Comparison of ENCODE assay signal across 1 cellular context in the genomic region with DNA sequence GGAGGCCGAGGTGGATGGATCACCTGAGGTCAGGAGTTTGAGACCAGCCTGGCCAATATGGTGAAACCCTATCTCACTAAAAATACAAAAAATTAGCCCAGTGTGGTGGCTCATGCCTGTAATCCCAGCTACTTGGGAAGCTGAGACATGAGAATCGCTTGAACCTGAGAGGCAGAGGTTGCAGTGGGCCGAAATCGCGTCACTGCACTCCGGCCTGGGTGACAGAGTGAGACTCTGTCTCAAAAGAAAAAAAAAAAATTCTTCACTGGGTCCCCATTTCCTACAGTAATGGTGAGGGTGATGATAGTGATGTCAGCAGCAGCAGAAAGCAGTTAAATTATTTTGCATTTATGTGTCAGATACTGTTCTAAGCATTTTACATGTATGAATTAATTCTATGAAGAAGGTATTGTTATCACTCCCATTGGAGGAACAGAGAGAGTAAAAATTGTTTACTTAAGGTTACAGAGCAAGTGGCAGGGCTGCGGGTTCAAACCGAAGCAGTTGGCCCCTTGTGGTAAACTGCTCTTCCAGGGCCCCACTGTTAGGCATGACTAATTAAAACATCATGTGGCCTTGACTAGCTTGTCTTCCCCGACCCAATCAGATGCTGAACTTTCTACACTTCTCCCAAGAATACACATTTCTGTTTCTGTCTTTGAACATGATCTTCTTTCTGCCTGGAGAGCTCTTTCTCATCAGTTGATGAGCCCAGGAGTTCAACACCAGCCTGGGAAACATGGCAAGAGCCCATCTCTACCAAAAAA.
A peak's percentile ranks its signal among the peaks of the same experiment; 100 is the strongest.
TF ChIP-seq lines count a peak whose summit lies in the region.

No MANE protein-coding gene starts in this region.

TF ChIP-seq in GM12878, 131 proteins besides CTCF, POLR2A, EP300 and RAD21 (continued from another document):
- TF ChIP-seq, protein P1, sequence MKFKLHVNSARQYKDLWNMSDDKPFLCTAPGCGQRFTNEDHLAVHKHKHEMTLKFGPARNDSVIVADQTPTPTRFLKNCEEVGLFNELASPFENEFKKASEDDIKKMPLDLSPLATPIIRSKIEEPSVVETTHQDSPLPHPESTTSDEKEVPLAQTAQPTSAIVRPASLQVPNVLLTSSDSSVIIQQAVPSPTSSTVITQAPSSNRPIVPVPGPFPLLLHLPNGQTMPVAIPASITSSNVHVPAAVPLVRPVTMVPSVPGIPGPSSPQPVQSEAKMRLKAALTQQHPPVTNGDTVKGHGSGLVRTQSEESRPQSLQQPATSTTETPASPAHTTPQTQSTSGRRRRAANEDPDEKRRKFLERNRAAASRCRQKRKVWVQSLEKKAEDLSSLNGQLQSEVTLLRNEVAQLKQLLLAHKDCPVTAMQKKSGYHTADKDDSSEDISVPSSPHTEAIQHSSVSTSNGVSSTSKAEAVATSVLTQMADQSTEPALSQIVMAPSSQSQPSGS (IDR thresholded peaks at IDR 0.05; ENCODE audit: low read length): peak; percentile 10; the same call in 1 of the 2 replicates
- TF ChIP-seq HDAC2 (IDR thresholded peaks at IDR 0.05) (no peak), KLF5 (IDR thresholded peaks at IDR 0.05; ENCODE audit: partially characterized antibody) (no peak), CHD1 (IDR thresholded peaks at IDR 0.05; ENCODE audit: low read depth, low read length) (no peak), IKZF2 (IDR thresholded peaks at IDR 0.05) (no peak), WRNIP1 (IDR thresholded peaks at IDR 0.05; ENCODE audit: borderline replicate concordance, low read depth, low read length) (no peak), ATF7 (IDR thresholded peaks at IDR 0.05; ENCODE audit: low read depth) (no peak), BHLHE40 (IDR thresholded peaks at IDR 0.05; ENCODE audit: borderline replicate concordance in 1 of 2, low read depth in 2 of 2, low read length in 1 of 2) (no peak), POU2F2 (IDR thresholded peaks at IDR 0.05; ENCODE audit: borderline replicate concordance, low read depth, low read length) (no peak), NFIC (IDR thresholded peaks at IDR 0.05; ENCODE audit: low read depth, low read length) (0 out of 2 replicates have a peak, but pooled peaks have one; percentile 1), SMAD5 (IDR thresholded peaks at IDR 0.05; ENCODE audit: low read depth) (no peak), NRF1 (conservative IDR thresholded peaks at IDR 0.05; ENCODE audit: low read depth, low read length) (no peak), KDM1A (IDR thresholded peaks at IDR 0.05; ENCODE audit: borderline replicate concordance) (no peak), RBBP5 (conservative IDR thresholded peaks at IDR 0.05) (no peak), MEF2B (IDR thresholded peaks at IDR 0.05; ENCODE audit: partially characterized antibody, poor library complexity, severe bottlenecking) (no peak), RAD51 (IDR thresholded peaks at IDR 0.05) (peak; percentile 41; the same call in 1 of the 2 replicates), MYB (IDR thresholded peaks at IDR 0.05; ENCODE audit: borderline replicate concordance, low read depth, low read length) (no peak), CHD2 (IDR thresholded peaks at IDR 0.05; ENCODE audit: borderline replicate concordance, low read depth, low read length) (no peak), NR2F1 (conservative IDR thresholded peaks at IDR 0.05) (0 out of 2 replicates have a peak, but pooled peaks have one; percentile 25)
- TF ChIP-seq, protein P2, sequence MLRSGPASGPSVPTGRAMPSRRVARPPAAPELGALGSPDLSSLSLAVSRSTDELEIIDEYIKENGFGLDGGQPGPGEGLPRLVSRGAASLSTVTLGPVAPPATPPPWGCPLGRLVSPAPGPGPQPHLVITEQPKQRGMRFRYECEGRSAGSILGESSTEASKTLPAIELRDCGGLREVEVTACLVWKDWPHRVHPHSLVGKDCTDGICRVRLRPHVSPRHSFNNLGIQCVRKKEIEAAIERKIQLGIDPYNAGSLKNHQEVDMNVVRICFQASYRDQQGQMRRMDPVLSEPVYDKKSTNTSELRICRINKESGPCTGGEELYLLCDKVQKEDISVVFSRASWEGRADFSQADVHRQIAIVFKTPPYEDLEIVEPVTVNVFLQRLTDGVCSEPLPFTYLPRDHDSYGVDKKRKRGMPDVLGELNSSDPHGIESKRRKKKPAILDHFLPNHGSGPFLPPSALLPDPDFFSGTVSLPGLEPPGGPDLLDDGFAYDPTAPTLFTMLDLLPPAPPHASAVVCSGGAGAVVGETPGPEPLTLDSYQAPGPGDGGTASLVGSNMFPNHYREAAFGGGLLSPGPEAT (IDR thresholded peaks at IDR 0.05; ENCODE audit: low read depth): no peak
- TF ChIP-seq, protein P3, sequence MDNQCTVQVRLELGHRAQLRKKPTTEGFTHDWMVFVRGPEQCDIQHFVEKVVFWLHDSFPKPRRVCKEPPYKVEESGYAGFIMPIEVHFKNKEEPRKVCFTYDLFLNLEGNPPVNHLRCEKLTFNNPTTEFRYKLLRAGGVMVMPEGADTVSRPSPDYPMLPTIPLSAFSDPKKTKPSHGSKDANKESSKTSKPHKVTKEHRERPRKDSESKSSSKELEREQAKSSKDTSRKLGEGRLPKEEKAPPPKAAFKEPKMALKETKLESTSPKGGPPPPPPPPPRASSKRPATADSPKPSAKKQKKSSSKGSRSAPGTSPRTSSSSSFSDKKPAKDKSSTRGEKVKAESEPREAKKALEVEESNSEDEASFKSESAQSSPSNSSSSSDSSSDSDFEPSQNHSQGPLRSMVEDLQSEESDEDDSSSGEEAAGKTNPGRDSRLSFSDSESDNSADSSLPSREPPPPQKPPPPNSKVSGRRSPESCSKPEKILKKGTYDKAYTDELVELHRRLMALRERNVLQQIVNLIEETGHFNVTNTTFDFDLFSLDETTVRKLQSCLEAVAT (IDR thresholded peaks at IDR 0.05): no peak
- TF ChIP-seq, protein P4, sequence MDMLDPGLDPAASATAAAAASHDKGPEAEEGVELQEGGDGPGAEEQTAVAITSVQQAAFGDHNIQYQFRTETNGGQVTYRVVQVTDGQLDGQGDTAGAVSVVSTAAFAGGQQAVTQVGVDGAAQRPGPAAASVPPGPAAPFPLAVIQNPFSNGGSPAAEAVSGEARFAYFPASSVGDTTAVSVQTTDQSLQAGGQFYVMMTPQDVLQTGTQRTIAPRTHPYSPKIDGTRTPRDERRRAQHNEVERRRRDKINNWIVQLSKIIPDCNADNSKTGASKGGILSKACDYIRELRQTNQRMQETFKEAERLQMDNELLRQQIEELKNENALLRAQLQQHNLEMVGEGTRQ (IDR thresholded peaks at IDR 0.05; ENCODE audit: borderline replicate concordance, low read depth, low read length): no peak; the same call in 1 of the 2 replicates
TF ChIP-seq in GM12878: peak in this region for 6.
